In genomic region chrX:27683566-27684208, GRCh38 we compare ENCODE assay signal across 8 cellular contexts.
DNase-seq lines count a peak whose midpoint lies in the region; ATAC-seq and TF ChIP-seq lines count a peak whose summit lies in the region.
"Not testable (repeated sequence)": the region's sequence is repeated elsewhere in the genome, so short reads cannot be mapped to it uniquely, and the experiment has no call there.

No MANE protein-coding gene starts in this region.

- TF ChIP-seq CTCF in Calu3 (IDR thresholded peaks at IDR 0.05; ENCODE audit: unreplicated experiment): peak; percentile 39
- peak; percentile 8 for TF ChIP-seq CTCF in HL-60 (IDR thresholded peaks at IDR 0.05; ENCODE audit: insufficient read depth, low read length)
- TF ChIP-seq CTCF in cardiac fibroblast (IDR thresholded peaks at IDR 0.05; ENCODE audit: low read depth, low read length): peak; percentile 57
- peak; percentile 22 for TF ChIP-seq CTCF in psoas muscle (IDR thresholded peaks at IDR 0.05)

- H3K4me1 Mint-ChIP-seq in Calu3 (ENCODE audit: low read depth, unreplicated experiment); T-helper 2 cell treated with Interferon-gamma antibody and Interleukin-4, amounts not matched to agents 5 μg/mL and 100 μg/mL, for 36 hours (ENCODE audit: low read depth): not testable (repeated sequence)

- H3K27ac ChIP-seq in HL-60 (replicated peaks); psoas muscle: not testable (repeated sequence)

- BruUV-seq in Calu3 (replicated peaks; lab: Mats Ljungman, UMichigan): not testable (repeated sequence)

- H3K9me3 ChIP-seq in psoas muscle: not testable (repeated sequence)

- H3K4me3 ChIP-seq in HL-60 (replicated peaks; ENCODE audit: insufficient read depth, low read length); cardiac fibroblast (replicated peaks in 1 of 2; ENCODE audit: low read depth in 2 of 2, low read length in 2 of 2); psoas muscle: not testable (repeated sequence)

- CTCF ChIA-PET in Calu3 (lab: Charles Lee): interaction anchor here (1.0 kb wide), 1 partner anchor 8 kb away, joined by 3 read pairs; no protein-coding TSS in a partner anchor

- not testable (repeated sequence) for H3K36me3 Mint-ChIP-seq in Calu3 (ENCODE audit: insufficient read depth, unreplicated experiment); T-helper 2 cell treated with Interferon-gamma antibody and Interleukin-4, amounts not matched to agents 5 μg/mL and 100 μg/mL, for 36 hours (ENCODE audit: low read depth)

- ATAC-seq in GM19351 (IDR thresholded peaks at IDR 0.05; ENCODE audit: unreplicated experiment): peak; percentile 79
- ATAC-seq in psoas muscle: not testable (repeated sequence)

- peak; percentile 56 for DNase-seq in Calu3
- DNase-seq in HL-60 (ENCODE audit: low read depth in 1 of 2, low spot score in 1 of 2): peak in 1 of 2 experiments; percentile 19
- DNase-seq in NCI-H526 treated with DMSO at 0.1 percent for 48 hours (lab: John Stamatoyannopoulos, UW): peak; percentile 42
- peak; percentile 3 for DNase-seq in T-helper 2 cell treated with Interferon-gamma antibody and Interleukin-4, amounts not matched to agents 5 μg/mL and 100 μg/mL, for 36 hours (ENCODE audit: low spot score)
- peak; percentile 32 to 41 for DNase-seq in cardiac fibroblast (ENCODE audit: low read depth in 2 of 2)
- peak; percentile 0 for DNase-seq in iPS DF 4.7 (ENCODE audit: extremely low read depth, low spot score)
- DNase-seq in psoas muscle: not testable (repeated sequence)

- H3K4me3 Mint-ChIP-seq in Calu3 (ENCODE audit: low read depth, unreplicated experiment); T-helper 2 cell treated with Interferon-gamma antibody and Interleukin-4, amounts not matched to agents 5 μg/mL and 100 μg/mL, for 36 hours: not testable (repeated sequence)

- H3K4me1 ChIP-seq in psoas muscle: not testable (repeated sequence)

- not testable (repeated sequence) for H3K9me3 Mint-ChIP-seq in Calu3 (ENCODE audit: low read depth, unreplicated experiment); T-helper 2 cell treated with Interferon-gamma antibody and Interleukin-4, amounts not matched to agents 5 μg/mL and 100 μg/mL, for 36 hours

- WGBS in psoas muscle, 3 donors: 29 to 35% (median 30%) methylated on average over 4 to 5 of the region's 5 CpGs

- not testable (repeated sequence) for H3K27ac Mint-ChIP-seq in Calu3 (ENCODE audit: unreplicated experiment); T-helper 2 cell treated with Interferon-gamma antibody and Interleukin-4, amounts not matched to agents 5 μg/mL and 100 μg/mL, for 36 hours

- intact Hi-C loops in Calu3 (cut with micrococcal nuclease; ENCODE audit: unreplicated experiment): loop anchor here (2.0 to 5.0 kb wide), 2 partner anchors 81 to 129 kb away; no protein-coding TSS in a partner anchor
- intact Hi-C loops in psoas muscle (cut with DNase I): not testable (repeated sequence)

- not testable (repeated sequence) for H3K36me3 ChIP-seq in psoas muscle (ENCODE audit: insufficient read depth in 1 of 2, low read depth in 1 of 2)

- not testable (repeated sequence) for H3K27me3 ChIP-seq in HL-60 (ENCODE audit: insufficient read depth, poor library complexity, severe bottlenecking); psoas muscle (ENCODE audit: insufficient read depth in 3 of 3, low read length in 2 of 3)

- not testable (repeated sequence) for H3K27me3 Mint-ChIP-seq in Calu3 (ENCODE audit: unreplicated experiment); T-helper 2 cell treated with Interferon-gamma antibody and Interleukin-4, amounts not matched to agents 5 μg/mL and 100 μg/mL, for 36 hours (ENCODE audit: low read depth)
